ENCODE assay signal across 8 cellular contexts in the genomic region with DNA sequence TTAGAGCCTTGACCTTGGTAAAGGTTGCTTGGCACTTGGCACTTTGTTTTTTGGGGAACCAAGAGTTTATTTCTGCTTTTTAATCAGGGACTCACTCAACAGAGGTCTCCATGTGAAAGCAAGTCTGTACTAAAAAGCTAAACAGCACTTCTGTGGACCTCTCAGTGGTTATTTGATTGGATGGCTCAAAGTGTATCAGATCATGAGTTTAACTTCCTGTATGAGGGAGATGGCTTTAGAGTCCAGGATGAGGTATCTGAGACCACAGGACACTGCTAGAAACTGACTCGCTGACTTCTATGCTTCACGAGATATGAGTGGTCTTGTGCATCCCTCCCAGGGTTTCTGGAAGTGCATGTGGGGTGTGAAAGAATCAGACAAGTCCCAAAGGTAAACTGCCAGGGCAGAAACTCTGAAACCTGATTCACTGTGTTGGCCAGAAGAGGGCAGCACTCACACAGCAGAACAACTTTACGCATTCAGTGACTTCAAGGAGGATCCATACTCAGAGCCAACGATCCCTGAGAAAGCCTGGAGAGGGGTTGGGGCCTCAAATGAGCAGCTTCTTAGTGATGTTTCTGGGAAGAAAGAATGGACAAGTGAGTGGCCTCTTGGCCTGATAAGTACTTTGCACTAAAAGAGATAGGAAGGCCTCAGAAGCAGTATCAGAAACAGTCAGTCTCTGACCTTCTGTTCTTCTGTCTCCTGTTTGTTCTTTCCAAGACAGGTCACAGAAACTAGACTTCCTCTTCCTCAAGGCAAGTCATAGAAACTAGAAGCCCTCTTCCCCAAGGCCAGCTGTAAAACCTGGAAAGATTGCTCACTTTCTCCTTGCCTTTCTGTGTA.
DNase-seq lines count a peak whose midpoint lies in the region; ATAC-seq, FAIRE-seq and TF ChIP-seq lines count a peak whose summit lies in the region.

No MANE protein-coding gene starts in this region.

- H4K20me1 ChIP-seq in astrocyte (ENCODE audit: insufficient read depth, low read length) = no peaks in the 10 kb centered on the region

- H3K9me3 Mint-ChIP-seq in T-cell = no peaks in the 10 kb centered on the region
- H3K9me3 Mint-ChIP-seq in astrocyte (ENCODE audit: unreplicated experiment) = no peaks in the 10 kb centered on the region

- H3K4me2 ChIP-seq in astrocyte (ENCODE audit: low read length) = no peak overlapping the region

- H3K4me1 Mint-ChIP-seq in T-cell = peaks cover 0 to 4% (median 0%) of the 10 kb centered on the region in 3 donors
- no peaks in the 10 kb centered on the region for H3K4me1 Mint-ChIP-seq in astrocyte (ENCODE audit: low read depth, unreplicated experiment)

- H3K4me1 ChIP-seq in astrocyte (ENCODE audit: insufficient read depth, low read length) = no peaks in the 10 kb centered on the region

- DNase-seq in DMS153 treated with DMSO at 0.1 percent for 48 hours (lab: John Stamatoyannopoulos, UW; ENCODE audit: unreplicated experiment) = peak; percentile 78
- peak; percentile 52 for DNase-seq in LoVo (ENCODE audit: low spot score)
- DNase-seq in T-cell = peak in 30 of 34 experiments; percentile 1 to 41 (median 22)
- DNase-seq in astrocyte (ENCODE audit: low read depth) = peak; percentile 39
- peak; percentile 61 to 62 for DNase-seq in hippocampal formation (lab: John Stamatoyannopoulos, UW)
- DNase-seq in skeletal muscle cell (ENCODE audit: low read depth) = peak; percentile 30

- H3K27me3 ChIP-seq in astrocyte (ENCODE audit: insufficient read depth, low read length) = peaks cover 12% of the 10 kb centered on the region

- peak; percentile 78 for TF ChIP-seq CTCF in astrocyte (IDR thresholded peaks at IDR 0.05; ENCODE audit: insufficient read depth, low read depth, low read length)

- no peak overlapping the region for H3K4me3 Mint-ChIP-seq in T-cell
- no peak overlapping the region for H3K4me3 Mint-ChIP-seq in astrocyte (ENCODE audit: unreplicated experiment)

- CTCF ChIA-PET in T-cell (lab: Charles Lee) = interaction anchor here (0.9 to 1.6 kb wide), 6 partner anchors 14 to 214 kb away, joined by 3 to 8 read pairs (median 4); no protein-coding TSS in a partner anchor

- no peaks in the 10 kb centered on the region for H3K79me2 ChIP-seq in astrocyte (ENCODE audit: insufficient read depth, low read length)

- H3K9me3 ChIP-seq in astrocyte (ENCODE audit: insufficient read depth, low read depth, low read length) = no peaks in the 10 kb centered on the region

- H3K27ac Mint-ChIP-seq in T-cell (no peak overlapping the region), astrocyte (ENCODE audit: unreplicated experiment) (no peak overlapping the region)

- H3K4me3 ChIP-seq in astrocyte (ENCODE audit: insufficient read depth, low read depth, low read length) (no peak overlapping the region), skeletal muscle cell (ENCODE audit: low read depth, low read length) (no peak overlapping the region)

- ATAC-seq in GM21528 (IDR thresholded peaks at IDR 0.05; ENCODE audit: low FRiP score, unreplicated experiment) = peak; percentile 75
- ATAC-seq in T-cell (replicated peaks in 1 of 4) = peak in 2 of 4 experiments; percentile 29 to 41
- no peak for ATAC-seq in HG02970 (IDR thresholded peaks at IDR 0.05; ENCODE audit: low FRiP score, unreplicated experiment)

- H3K36me3 Mint-ChIP-seq in T-cell (no peaks in the 10 kb centered on the region), astrocyte (ENCODE audit: low read depth, unreplicated experiment) (peaks cover 2% of the 10 kb centered on the region)

- peak; percentile 82 for FAIRE-seq in astrocyte (lab: Jason Lieb, UNC)

- POLR2A ChIA-PET in T-cell (lab: Charles Lee) = no interaction called here

- H3K9ac ChIP-seq in astrocyte (ENCODE audit: low read length) = no peak overlapping the region

- H3K27ac ChIP-seq in astrocyte (ENCODE audit: low read depth, low read length) = no peak overlapping the region

- H2AFZ ChIP-seq in astrocyte (ENCODE audit: low read depth, low read length) = no peak overlapping the region

- H3K27me3 Mint-ChIP-seq in T-cell (peaks cover 0 to 3% of the 10 kb centered on the region in 2 donors), astrocyte (ENCODE audit: low read depth, unreplicated experiment) (peaks cover 42% of the 10 kb centered on the region)

- no peaks in the 10 kb centered on the region for H3K36me3 ChIP-seq in astrocyte (ENCODE audit: insufficient read depth, low read length)

Comparison
In these comparisons a context has a peak if more than half of its experiments do, and no peak if none do; other contexts are left out.
1. DNase-seq: peak in every context shown above with its lines; median percentile 78 in DMS153 treated with DMSO at 0.1 percent for 48 hours; 62 in hippocampal formation; 52 in LoVo; 39 in astrocyte; 30 in skeletal muscle cell; 22 in T-cell.